ENCODE assay signal across 33 cellular contexts in genomic region chr3:148435534-148435933, GRCh38.
DNase-seq lines count a peak whose midpoint lies in the region; ATAC-seq, FAIRE-seq and TF ChIP-seq lines count a peak whose summit lies in the region.
"Had no signal": no experiment of that assay in that cellular context is flagged by ENCODE, and none has a peak within 500 bp of the region (broad histone marks: within the 10 kb centered on the region; RNA-seq: fewer than 3 reads in every experiment).

No MANE protein-coding gene starts in this region.

- TF ChIP-seq POLR2A in HepG2 (IDR thresholded peaks at IDR 0.05; ENCODE audit: insufficient read depth in 1 of 2, low read depth in 2 of 2, low read length in 2 of 2) (no peak), right lobe of liver (IDR thresholded peaks at IDR 0.05) (no peak), IMR-90 (IDR thresholded peaks at IDR 0.05; ENCODE audit: low read depth, low read length) (no peak)

- H4K91ac ChIP-seq in IMR-90 (ENCODE audit: insufficient read depth, low read depth, low read length) = no peak overlapping the region

- H3K9me3 ChIP-seq in HepG2 (ENCODE audit: low read length) = no peaks in the 10 kb centered on the region
- no peaks in the 10 kb centered on the region for H3K9me3 ChIP-seq in right lobe of liver
- no peaks in the 10 kb centered on the region for H3K9me3 ChIP-seq in IMR-90 (ENCODE audit: control insufficient read depth, insufficient read depth, low read length)
- no peaks in the 10 kb centered on the region for H3K9me3 ChIP-seq in OCI-LY3 (ENCODE audit: insufficient read depth, low read length)
- H3K9me3 ChIP-seq: A549; BE2C; BLaER1; BLaER1 treated with 17β-estradiol and CSF1 and Interleukin-3, amounts not matched to agents 10 nM and 100 nM; Caco-2 had no signal

- in situ Hi-C loops in HepG2 (cut with HindIII; ENCODE audit: extremely low pct_ligation_motif_present, low pct_unique_long_range_greater_than_20kb) = no loop called here
- in situ Hi-C loops in IMR-90 (cut with MboI; ENCODE audit: low sequenced_read_pairs) = no loop called here

- H2BK5ac ChIP-seq in IMR-90 (ENCODE audit: low read depth, low read length, poor library complexity, severe bottlenecking) = no peak overlapping the region

- TF ChIP-seq EP300 in HepG2 (IDR thresholded peaks at IDR 0.05; ENCODE audit: low read depth in 2 of 2, low read length in 2 of 2) (no peak), HepG2 (CRISPR knock-in tag; IDR thresholded peaks at IDR 0.05; ENCODE audit: borderline replicate concordance) (no peak)

- CTCF ChIA-PET in HepG2 (lab: Yijun Ruan, JAX; ENCODE audit: low intra/inter-chr PET ratio, low total read pairs) (no interaction called here), IMR-90 (lab: Yijun Ruan, JAX) (no interaction called here)

- H3K4me3 ChIP-seq in HepG2 (replicated peaks in 1 of 3; ENCODE audit: insufficient read depth in 1 of 3, low read depth in 2 of 3, low read length in 3 of 3) (no peak overlapping the region), right lobe of liver (no peak overlapping the region), IMR-90 (ENCODE audit: insufficient read depth, low read depth, low read length) (no peak overlapping the region), OCI-LY3 (ENCODE audit: low read length) (no peak overlapping the region)
- H3K4me3 ChIP-seq: A549; BLaER1; BLaER1 treated with 17β-estradiol and CSF1 and Interleukin-3, amounts not matched to agents 10 nM and 100 nM had no signal

- no peak for FAIRE-seq in HepG2 (lab: Jason Lieb, UNC)
- FAIRE-seq: A204.1, A549, D721Med had no signal

- H2AK5ac ChIP-seq in IMR-90 (ENCODE audit: low read depth, low read length) = no peak overlapping the region

- H3K9ac ChIP-seq in HepG2 (ENCODE audit: insufficient read depth, low read depth, low read length) (no peak overlapping the region), IMR-90 (ENCODE audit: low read depth, low read length) (no peak overlapping the region), OCI-LY3 (ENCODE audit: low read length) (no peak overlapping the region)
- H3K9ac ChIP-seq: BLaER1; BLaER1 treated with 17β-estradiol and CSF1 and Interleukin-3, amounts not matched to agents 10 nM and 100 nM had no signal

- H3K36me3 ChIP-seq in HepG2 (replicated peaks in 1 of 2; ENCODE audit: control insufficient read depth in 1 of 2, insufficient read depth in 2 of 2, low read length in 2 of 2) (no peaks in the 10 kb centered on the region), right lobe of liver (no peaks in the 10 kb centered on the region), IMR-90 (ENCODE audit: control insufficient read depth, insufficient read depth, low read length) (no peaks in the 10 kb centered on the region), OCI-LY3 (replicated peaks; ENCODE audit: low read depth, low read length) (no peaks in the 10 kb centered on the region)
- H3K36me3 ChIP-seq: BE2C; BLaER1; BLaER1 treated with 17β-estradiol and CSF1 and Interleukin-3, amounts not matched to agents 10 nM and 100 nM had no signal

- H3K9me1 ChIP-seq in IMR-90 (ENCODE audit: insufficient read depth, low read length) = no peaks in the 10 kb centered on the region

- DNase-seq in HepG2 (ENCODE audit: low spot score) (no peak), right lobe of liver (no peak), IMR-90 (no peak), Right ventricle myocardium superior (no peak), T-helper 2 cell (no peak)
- DNase-seq: 8988T; ACHN; AML-193; BE2C; C1 segment of cervical spinal cord; Caco-2; Calu3; CD4-positive, alpha-beta memory T cell; CD4-positive, alpha-beta T cell; CD4-positive, CD25-positive, alpha-beta regulatory T cell; CD8-positive, alpha-beta memory T cell; CD8-positive, alpha-beta T cell; COR-L47; DMS 273 treated with DMSO at 0.1 percent for 48 hours; DMS153; DMS53; DMS79; DMS79 treated with DMSO at 0.1 percent for 48 hours; DND-41; EL had no signal

- no peak overlapping the region for H4K8ac ChIP-seq in IMR-90 (ENCODE audit: low read depth in 2 of 2, low read length in 2 of 2)

- no peak overlapping the region for H2BK120ac ChIP-seq in IMR-90 (ENCODE audit: low read depth, low read length)

- no peak overlapping the region for H2BK15ac ChIP-seq in IMR-90 (ENCODE audit: low read depth, low read length)

- H3K14ac ChIP-seq in IMR-90 (replicated peaks; ENCODE audit: low read depth, low read length) = no peak overlapping the region

- H3K56ac ChIP-seq in IMR-90 (ENCODE audit: extremely low read depth, insufficient read depth, low read length) = no peak overlapping the region

- no peak overlapping the region for H4K5ac ChIP-seq in IMR-90 (ENCODE audit: low read depth, low read length)

- BruUV-seq in HepG2 (replicated peaks; lab: Mats Ljungman, UMichigan) (no TSS peak), IMR-90 (replicated peaks; lab: Mats Ljungman, UMichigan) (no TSS peak)

- intact Hi-C loops in HepG2 (cut with micrococcal nuclease; ENCODE audit: unreplicated experiment) = no loop called here
- intact Hi-C loops in right lobe of liver (cut with DNase I) = no loop called here
- intact Hi-C loops in IMR-90 (cut with micrococcal nuclease) = no loop called here
- intact Hi-C loops in Right ventricle myocardium superior (cut with DNase I) = no loop called here

- H3K4ac ChIP-seq in IMR-90 (ENCODE audit: low read depth, low read length) = no peak overlapping the region

- H2BK20ac ChIP-seq in IMR-90 (ENCODE audit: low read depth, low read length) = no peak overlapping the region

- no peaks in the 10 kb centered on the region for H4K20me1 ChIP-seq in HepG2 (ENCODE audit: insufficient read depth, low read length)
- H4K20me1 ChIP-seq in IMR-90 (ENCODE audit: insufficient read depth, low read length) = no peaks in the 10 kb centered on the region
- no peaks in the 10 kb centered on the region for H4K20me1 ChIP-seq in OCI-LY3 (ENCODE audit: insufficient read depth, low read length)
- H4K20me1 ChIP-seq: BLaER1; BLaER1 treated with 17β-estradiol and CSF1 and Interleukin-3, amounts not matched to agents 10 nM and 100 nM had no signal

- dilution Hi-C loops in IMR-90 (cut with HindIII; ENCODE audit: low sequenced_read_pairs, unreplicated experiment) = no loop called here

- H3K4me1 ChIP-seq in HepG2 (ENCODE audit: insufficient read depth, low read length) (peaks cover 3% of the 10 kb centered on the region), right lobe of liver (no peaks in the 10 kb centered on the region), IMR-90 (ENCODE audit: control insufficient read depth, insufficient read depth, low read length) (no peaks in the 10 kb centered on the region), OCI-LY3 (ENCODE audit: low read length) (peaks cover 24% of the 10 kb centered on the region)
- H3K4me1 ChIP-seq: A549; BE2C; BLaER1; BLaER1 treated with 17β-estradiol and CSF1 and Interleukin-3, amounts not matched to agents 10 nM and 100 nM; Caco-2 had no signal

- no peaks in the 10 kb centered on the region for H3K79me1 ChIP-seq in IMR-90 (ENCODE audit: low read depth in 1 of 2, low read length in 2 of 2)

- H3K4me2 ChIP-seq in HepG2 (ENCODE audit: low read depth, low read length) (no peak overlapping the region), IMR-90 (ENCODE audit: low read depth, low read length) (no peak overlapping the region), OCI-LY3 (ENCODE audit: low read length) (peak overlapping the region; percentile 18; the same call in 1 of the 2 replicates)
- H3K4me2 ChIP-seq: A549; BLaER1; BLaER1 treated with 17β-estradiol and CSF1 and Interleukin-3, amounts not matched to agents 10 nM and 100 nM had no signal

- H3K79me2 ChIP-seq in HepG2 (ENCODE audit: insufficient read depth, low read length) = no peaks in the 10 kb centered on the region
- no peaks in the 10 kb centered on the region for H3K79me2 ChIP-seq in OCI-LY3 (ENCODE audit: low read length)

- H2AK9ac ChIP-seq in IMR-90 (replicated peaks; ENCODE audit: low read depth, low read length, poor library complexity) = no peak overlapping the region

- POLR2A ChIA-PET in HepG2 (lab: Yijun Ruan, JAX) = no interaction called here
- POLR2A ChIA-PET in IMR-90 (lab: Charles Lee; ENCODE audit: unreplicated experiment) = no interaction called here

- H3K23ac ChIP-seq in IMR-90 (ENCODE audit: low read depth, low read length) = no peak overlapping the region

- ATAC-seq in HepG2 = no peak
- no peak for ATAC-seq in right lobe of liver
- no peak for ATAC-seq in IMR-90 (ENCODE audit: low read depth)
- ATAC-seq in Right ventricle myocardium superior (ENCODE audit: poor library complexity) = no peak
- ATAC-seq: A549; CD8-positive, alpha-beta T cell had no signal

- no peak overlapping the region for H2AFZ ChIP-seq in HepG2 (ENCODE audit: low read length)
- H2AFZ ChIP-seq in IMR-90 (replicated peaks; ENCODE audit: low read length, poor library complexity) = no peak overlapping the region
- no peak overlapping the region for H2AFZ ChIP-seq in OCI-LY3 (ENCODE audit: low read depth, low read length)

- no peak overlapping the region for H3K18ac ChIP-seq in IMR-90 (ENCODE audit: low read depth, low read length)

- TF ChIP-seq RAD21 in HepG2 (CRISPR knock-in tag; IDR thresholded peaks at IDR 0.05) (no peak), IMR-90 (IDR thresholded peaks at IDR 0.05; ENCODE audit: low read length) (no peak)

- no peak for TF ChIP-seq CTCF in HepG2 (CRISPR knock-in tag; IDR thresholded peaks at IDR 0.05)
- no peak for TF ChIP-seq CTCF in right lobe of liver (IDR thresholded peaks at IDR 0.05)
- TF ChIP-seq CTCF in IMR-90 (conservative IDR thresholded peaks at IDR 0.05; ENCODE audit: low read depth, low read length) = no peak
- no peak for TF ChIP-seq CTCF in OCI-LY3 (IDR thresholded peaks at IDR 0.05; ENCODE audit: low read depth, low read length)

- no peak overlapping the region for H3K27ac ChIP-seq in HepG2 (ENCODE audit: extremely low read length, insufficient read depth, low read length)
- H3K27ac ChIP-seq in right lobe of liver = no peak overlapping the region
- no peak overlapping the region for H3K27ac ChIP-seq in IMR-90 (ENCODE audit: insufficient read depth, low read length)
- no peak overlapping the region for H3K27ac ChIP-seq in OCI-LY3 (ENCODE audit: low read length)
- H3K27ac ChIP-seq: 22Rv1; A549; BLaER1; BLaER1 treated with 17β-estradiol and CSF1 and Interleukin-3, amounts not matched to agents 10 nM and 100 nM; C4-2B had no signal

- H3K27me3 ChIP-seq in HepG2 (ENCODE audit: control insufficient read depth in 1 of 2, insufficient read depth in 2 of 2, low read length in 2 of 2) (no peaks in the 10 kb centered on the region), right lobe of liver (no peaks in the 10 kb centered on the region), IMR-90 (ENCODE audit: control insufficient read depth, insufficient read depth, low read length) (no peaks in the 10 kb centered on the region), OCI-LY3 (ENCODE audit: low read depth, low read length) (no peaks in the 10 kb centered on the region)
- H3K27me3 ChIP-seq: BE2C; BLaER1; BLaER1 treated with 17β-estradiol and CSF1 and Interleukin-3, amounts not matched to agents 10 nM and 100 nM had no signal

TF ChIP-seq in HepG2, 621 proteins besides CTCF, POLR2A, EP300 and RAD21 (continues in another document):
- peak; percentile 64 for TF ChIP-seq CEBPB (IDR thresholded peaks at IDR 0.05; ENCODE audit: borderline replicate concordance, low read depth, low read length)
- no peak for TF ChIP-seq TBP (CRISPR knock-in tag; IDR thresholded peaks at IDR 0.05)

TF ChIP-seq in IMR-90, 13 proteins besides CTCF, POLR2A, EP300 and RAD21 (continues in another document):
- no peak for TF ChIP-seq BHLHE40 (IDR thresholded peaks at IDR 0.05; ENCODE audit: low read depth, low read length)
- no peak for TF ChIP-seq MAZ (IDR thresholded peaks at IDR 0.05; ENCODE audit: borderline replicate concordance, low read depth, low read length)
